Comparison of ENCODE assay signal across 17 cellular contexts in genomic region chr16:66197668-66198278, GRCh38.
"Had no signal": no experiment of that assay in that cellular context is flagged by ENCODE, and none has a peak within 500 bp of the region (broad histone marks: within the 10 kb centered on the region; RNA-seq: fewer than 3 reads in every experiment).

No MANE protein-coding gene starts in this region.

- H3K4me3 ChIP-seq: colonic mucosa, esophagus squamous epithelium, gastroesophageal sphincter, mucosa of descending colon, neural progenitor cell, pancreas, smooth muscle cell had no signal

- H3K9me3 ChIP-seq: colonic mucosa, esophagus squamous epithelium, gastroesophageal sphincter, mucosa of descending colon, pancreas had no signal

- DNase-seq: colonic mucosa; dermis blood vessel endothelial cell; esophagus squamous epithelium; foreskin fibroblast; immature natural killer cell; left ventricle myocardium superior; mucosa of descending colon; naive thymus-derived CD8-positive, alpha-beta T cell; occipital lobe; pancreas; right cardiac atrium; stimulated activated CD4-positive, alpha-beta T cell treated with anti-CD3 and anti-CD28 coated beads, Interleukin-2, amount 100 ng/mL, for 48 hours; stimulated activated naive CD4-positive, alpha-beta T cell treated with Interleukin-2 at 50 U/mL for 16 hours; trophoblast cell had no signal

- H3K27me3 ChIP-seq: colonic mucosa, esophagus squamous epithelium, gastroesophageal sphincter, neural progenitor cell, pancreas had no signal

- H3K27ac ChIP-seq: colonic mucosa, esophagus squamous epithelium, gastroesophageal sphincter, neural progenitor cell, pancreas had no signal

- ATAC-seq: gastroesophageal sphincter; left ventricle myocardium superior; mucosa of descending colon; naive thymus-derived CD8-positive, alpha-beta T cell; pancreas; right cardiac atrium had no signal

- H3K36me3 ChIP-seq: colonic mucosa, esophagus squamous epithelium, gastroesophageal sphincter, neural progenitor cell, pancreas had no signal

- H3K4me1 ChIP-seq: colonic mucosa, esophagus squamous epithelium, gastroesophageal sphincter, neural progenitor cell, pancreas had no signal
